ENCODE assay signal across 17 cellular contexts in the genomic region with DNA sequence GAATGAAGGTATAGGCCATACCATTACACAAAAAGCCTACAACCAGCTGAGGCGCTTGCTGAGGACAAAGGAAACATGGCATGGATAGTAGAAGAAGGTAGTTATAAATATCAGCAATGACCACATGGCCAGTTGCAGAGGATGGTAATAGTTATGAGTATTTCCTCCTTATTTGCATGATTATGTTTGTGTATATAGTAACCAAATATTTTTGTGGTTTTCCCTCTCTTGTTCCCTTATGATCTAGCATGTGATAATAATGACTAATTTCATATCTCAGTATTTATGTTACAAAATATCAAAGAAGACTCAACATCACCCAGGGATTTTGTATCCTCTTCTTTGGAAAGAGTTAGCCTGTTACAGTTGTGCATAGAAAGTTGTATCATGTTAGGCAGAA. TPM values are rescaled to one million over a fixed set of nuclear protein-coding genes. Genes with fewer than 3 reads are reported as not detected.
"Had no signal": no experiment of that assay in that cellular context is flagged by ENCODE, and none has a peak within 500 bp of the region (broad histone marks: within the 10 kb centered on the region; RNA-seq: fewer than 3 reads in every experiment).

No MANE protein-coding gene starts in this region.

- H3K4me2 ChIP-seq: smooth muscle cell had no signal

- ATAC-seq: activated T-helper 17 cell treated with anti-CD3 and anti-CD28 coated beads, Interleukin-2, amount 50 U/mL, for 72 hours; left cardiac atrium; natural killer cell; right cardiac atrium; stimulated activated memory B cell treated with anti-CD40 and anti-IgM and Interleukin-4, amounts not matched to agents 10 μg/mL and 1 μg/mL and 100 μg/mL, for 72 hours had no signal

- H3K9me3 Mint-ChIP-seq: activated T-helper 17 cell treated with anti-CD3 and anti-CD28 coated beads, Interleukin-2, amount 50 U/mL, for 72 hours; central memory CD8-positive, alpha-beta T cell; natural killer cell; stimulated activated memory B cell treated with anti-CD40 and anti-IgM and Interleukin-4, amounts not matched to agents 10 μg/mL and 1 μg/mL and 100 μg/mL, for 72 hours had no signal

- DNase-seq: activated CD4-positive, alpha-beta T cell treated with anti-CD3 and anti-CD28 coated beads, Interleukin-2, amount 50 U/mL, for 1 hour; activated CD4-positive, CD25-positive, alpha-beta regulatory T cell; activated naive CD4-positive, alpha-beta T cell treated with anti-CD3 and anti-CD28 coated beads, Interleukin-2, amount 50 U/mL, for 16 hours; activated T-cell treated with anti-CD3 and anti-CD28 coated beads for 4 hours; effector memory CD4-positive, alpha-beta T cell; erythroblast; left cardiac atrium; mucosa of descending colon; natural killer cell; right cardiac atrium; T-helper 2 cell; trophoblast cell had no signal

- H3K27ac Mint-ChIP-seq: activated T-helper 17 cell treated with anti-CD3 and anti-CD28 coated beads, Interleukin-2, amount 50 U/mL, for 72 hours; natural killer cell; stimulated activated memory B cell treated with anti-CD40 and anti-IgM and Interleukin-4, amounts not matched to agents 10 μg/mL and 1 μg/mL and 100 μg/mL, for 72 hours had no signal

- H3K4me1 Mint-ChIP-seq: central memory CD8-positive, alpha-beta T cell; natural killer cell; stimulated activated memory B cell treated with anti-CD40 and anti-IgM and Interleukin-4, amounts not matched to agents 10 μg/mL and 1 μg/mL and 100 μg/mL, for 72 hours had no signal

- H3K27me3 Mint-ChIP-seq: activated T-helper 17 cell treated with anti-CD3 and anti-CD28 coated beads, Interleukin-2, amount 50 U/mL, for 72 hours; central memory CD8-positive, alpha-beta T cell had no signal

- H3K4me3 ChIP-seq: mucosa of descending colon, smooth muscle cell had no signal

- H3K36me3 Mint-ChIP-seq: natural killer cell; stimulated activated memory B cell treated with anti-CD40 and anti-IgM and Interleukin-4, amounts not matched to agents 10 μg/mL and 1 μg/mL and 100 μg/mL, for 72 hours had no signal

- H3K9me3 ChIP-seq: mucosa of descending colon had no signal

- H3K4me3 Mint-ChIP-seq: activated T-helper 17 cell treated with anti-CD3 and anti-CD28 coated beads, Interleukin-2, amount 50 U/mL, for 72 hours; central memory CD8-positive, alpha-beta T cell; natural killer cell; stimulated activated memory B cell treated with anti-CD40 and anti-IgM and Interleukin-4, amounts not matched to agents 10 μg/mL and 1 μg/mL and 100 μg/mL, for 72 hours had no signal

RNA-seq across cellular contexts. Expression of a gene that starts 13.4 kb away (rescaled TPM):
- total RNA-seq: activated CD8-positive, alpha-beta memory T cell treated with anti-CD3 and anti-CD28 coated beads for 36 hours had no signal
- polyA plus RNA-seq: smooth muscle cell had no signal
